29 cellular contexts compared by ENCODE assay signal in the genomic region with DNA sequence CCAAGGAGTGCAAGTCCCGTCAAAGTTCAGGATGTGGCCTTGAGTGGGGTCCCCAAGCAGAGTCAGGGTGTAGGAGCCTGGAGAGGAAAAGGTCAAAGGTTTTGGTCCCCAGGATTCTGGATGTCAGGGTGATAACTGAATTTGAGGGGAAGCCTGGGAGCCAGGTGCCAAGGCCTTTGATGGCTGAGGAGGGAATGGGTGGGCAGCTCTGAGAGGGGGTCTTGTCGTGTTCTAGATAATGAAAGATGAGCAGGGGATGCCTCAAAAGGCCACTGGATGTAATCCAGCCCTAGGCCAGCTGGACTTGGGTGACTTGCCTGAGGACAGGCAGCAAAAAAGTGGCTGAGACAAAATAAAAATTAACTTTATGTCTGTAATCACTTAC. TPM values are rescaled to one million over a fixed set of nuclear protein-coding genes. Genes with fewer than 3 reads are reported as not detected.
DNase-seq lines count a peak whose midpoint lies in the region; ATAC-seq and TF ChIP-seq lines count a peak whose summit lies in the region.
"Had no signal": no experiment of that assay in that cellular context is flagged by ENCODE, and none has a peak within 500 bp of the region (broad histone marks: within the 10 kb centered on the region; RNA-seq: fewer than 3 reads in every experiment).

No MANE protein-coding gene starts in this region.

- peaks cover 9% of the 10 kb centered on the region for H3K36me3 Mint-ChIP-seq in activated CD4-positive, alpha-beta T cell treated with anti-CD3 and anti-CD28 coated beads, Interleukin-2, amount 10 ng/mL, durations not matched to agents 7 days and 5 days (ENCODE audit: low read depth)
- peaks cover 11% of the 10 kb centered on the region for H3K36me3 Mint-ChIP-seq in activated CD8-positive, alpha-beta T cell treated with anti-CD3 and anti-CD28 coated beads, Interleukin-2, amount 10 ng/mL, durations not matched to agents 7 days and 5 days (ENCODE audit: low read depth)
- H3K36me3 Mint-ChIP-seq in naive thymus-derived CD4-positive, alpha-beta T cell, result peaks cover 0 to 9% (median 0%) of the 10 kb centered on the region in 5 donors

- H3K36me3 ChIP-seq in naive thymus-derived CD4-positive, alpha-beta T cell (ENCODE audit: control insufficient read depth in 2 of 3, insufficient read depth in 3 of 3, low read length in 3 of 3), result no peaks in the 10 kb centered on the region
- H3K36me3 ChIP-seq: ascending aorta, BE2C, heart left ventricle had no signal

- H3K4me3 Mint-ChIP-seq in activated CD4-positive, alpha-beta T cell treated with anti-CD3 and anti-CD28 coated beads, Interleukin-2, amount 10 ng/mL, durations not matched to agents 7 days and 5 days, result no peak overlapping the region
- H3K4me3 Mint-ChIP-seq in activated CD8-positive, alpha-beta T cell treated with anti-CD3 and anti-CD28 coated beads, Interleukin-2, amount 10 ng/mL, durations not matched to agents 7 days and 5 days, result no peak overlapping the region
- peak overlapping the region in 7 of 10 donors; percentile 1 to 76 (median 46) for H3K4me3 Mint-ChIP-seq in naive thymus-derived CD4-positive, alpha-beta T cell

- peak overlapping the region; percentile 82 for H3K27ac Mint-ChIP-seq in activated CD4-positive, alpha-beta T cell treated with anti-CD3 and anti-CD28 coated beads, Interleukin-2, amount 10 ng/mL, durations not matched to agents 7 days and 5 days
- peak overlapping the region; percentile 79 for H3K27ac Mint-ChIP-seq in activated CD8-positive, alpha-beta T cell treated with anti-CD3 and anti-CD28 coated beads, Interleukin-2, amount 10 ng/mL, durations not matched to agents 7 days and 5 days
- H3K27ac Mint-ChIP-seq in naive thymus-derived CD4-positive, alpha-beta T cell, result peak overlapping the region in 6 of 9 donors; percentile 85 to 95 (median 87)
- H3K27ac Mint-ChIP-seq: activated naive CD4-positive, alpha-beta T cell treated with anti-CD3 and anti-CD28 coated beads, Interleukin-2, amount 10 ng/mL, durations not matched to agents 7 days and 5 days had no signal

- intact Hi-C loops in naive thymus-derived CD4-positive, alpha-beta T cell (cut with micrococcal nuclease), result loop anchor here (5.0 to 10.0 kb wide), 4 partner anchors 329 to 1111 kb away; a partner anchor contains a TSS

- H3K27me3 ChIP-seq in naive thymus-derived CD4-positive, alpha-beta T cell (ENCODE audit: control insufficient read depth in 2 of 2, insufficient read depth in 2 of 2, low read length in 2 of 2), result no peaks in the 10 kb centered on the region
- H3K27me3 ChIP-seq: ascending aorta, BE2C had no signal

- peaks cover 3% of the 10 kb centered on the region for H3K9me3 Mint-ChIP-seq in activated CD4-positive, alpha-beta T cell treated with anti-CD3 and anti-CD28 coated beads, Interleukin-2, amount 10 ng/mL, durations not matched to agents 7 days and 5 days
- no peaks in the 10 kb centered on the region for H3K9me3 Mint-ChIP-seq in activated CD8-positive, alpha-beta T cell treated with anti-CD3 and anti-CD28 coated beads, Interleukin-2, amount 10 ng/mL, durations not matched to agents 7 days and 5 days (ENCODE audit: insufficient read depth)
- H3K9me3 Mint-ChIP-seq in naive thymus-derived CD4-positive, alpha-beta T cell, result no peaks in the 10 kb centered on the region

- POLR2A ChIA-PET in activated CD4-positive, alpha-beta T cell treated with anti-CD3 and anti-CD28 coated beads, Interleukin-2, amount 10 ng/mL, durations not matched to agents 7 days and 5 days (lab: Charles Lee), result no interaction called here
- POLR2A ChIA-PET in activated CD8-positive, alpha-beta T cell treated with anti-CD3 and anti-CD28 coated beads, Interleukin-2, amount 10 ng/mL, durations not matched to agents 7 days and 5 days (lab: Charles Lee), result interaction anchor here (0.9 to 9.4 kb wide), 5 partner anchors 9 to 153 kb away, joined by 3 to 118 read pairs (median 9); a partner anchor contains a TSS
- POLR2A ChIA-PET in naive thymus-derived CD4-positive, alpha-beta T cell (lab: Charles Lee), result interaction anchor here (1.7 to 7.6 kb wide), 5 partner anchors 14 to 41 kb away, joined by 7 to 140 read pairs (median 31); a partner anchor contains a TSS

- no peak for TF ChIP-seq CTCF in GM12865 (IDR thresholded peaks at IDR 0.05; ENCODE audit: insufficient read depth, low read depth, low read length, missing control alignments)

- H3K4me1 ChIP-seq in naive thymus-derived CD4-positive, alpha-beta T cell (ENCODE audit: control insufficient read depth in 2 of 2, insufficient read depth in 2 of 2, low read length in 2 of 2), result peaks cover 82 to 84% of the 10 kb centered on the region in 2 donors
- H3K4me1 ChIP-seq: A549, BE2C had no signal

- H3K27me3 Mint-ChIP-seq in activated CD4-positive, alpha-beta T cell treated with anti-CD3 and anti-CD28 coated beads, Interleukin-2, amount 10 ng/mL, durations not matched to agents 7 days and 5 days, result no peaks in the 10 kb centered on the region
- no peaks in the 10 kb centered on the region for H3K27me3 Mint-ChIP-seq in activated CD8-positive, alpha-beta T cell treated with anti-CD3 and anti-CD28 coated beads, Interleukin-2, amount 10 ng/mL, durations not matched to agents 7 days and 5 days (ENCODE audit: low read depth)
- H3K27me3 Mint-ChIP-seq in naive thymus-derived CD4-positive, alpha-beta T cell, result no peaks in the 10 kb centered on the region
- H3K27me3 Mint-ChIP-seq: activated naive CD4-positive, alpha-beta T cell treated with anti-CD3 and anti-CD28 coated beads, Interleukin-2, amount 10 ng/mL, durations not matched to agents 7 days and 5 days had no signal

- H3K4me1 Mint-ChIP-seq in activated CD4-positive, alpha-beta T cell treated with anti-CD3 and anti-CD28 coated beads, Interleukin-2, amount 10 ng/mL, durations not matched to agents 7 days and 5 days, result peaks cover 25% of the 10 kb centered on the region
- H3K4me1 Mint-ChIP-seq in activated CD8-positive, alpha-beta T cell treated with anti-CD3 and anti-CD28 coated beads, Interleukin-2, amount 10 ng/mL, durations not matched to agents 7 days and 5 days (ENCODE audit: low read depth), result peaks cover 25% of the 10 kb centered on the region
- peaks cover 54 to 63% (median 58%) of the 10 kb centered on the region in 7 donors for H3K4me1 Mint-ChIP-seq in naive thymus-derived CD4-positive, alpha-beta T cell

- H3K27ac ChIP-seq in naive thymus-derived CD4-positive, alpha-beta T cell (ENCODE audit: low read depth, low read length), result no peak overlapping the region
- H3K27ac ChIP-seq: A549, epithelial cell of prostate had no signal

- DNase-seq in activated CD4-positive, alpha-beta T cell treated with anti-CD3 and anti-CD28 coated beads, Interleukin-2, amount 10 ng/mL, durations not matched to agents 7 days and 5 days, result no peak
- no peak for DNase-seq in activated CD4-positive, alpha-beta T cell treated with anti-CD3 and anti-CD28 coated beads for 1 hour
- DNase-seq in GM12865 (ENCODE audit: low read depth) (no peak), NCI-H128 (lab: John Stamatoyannopoulos, UW; ENCODE audit: unreplicated experiment) (no peak), NCI-H82 treated with DMSO at 0.1 percent for 48 hours (lab: John Stamatoyannopoulos, UW; ENCODE audit: unreplicated experiment) (no peak), KG1 (lab: John Stamatoyannopoulos, UW) (no peak)
- DNase-seq in activated CD8-positive, alpha-beta T cell treated with anti-CD3 and anti-CD28 coated beads, Interleukin-2, amount 10 ng/mL, durations not matched to agents 7 days and 5 days, result peak; percentile 19
- DNase-seq in naive thymus-derived CD4-positive, alpha-beta T cell, result no peak
- DNase-seq: activated CD4-positive, alpha-beta T cell treated with anti-CD3 and anti-CD28 coated beads for 4 hours; activated naive CD4-positive, alpha-beta T cell treated with anti-CD3 and anti-CD28 coated beads, Interleukin-2, amount 10 ng/mL, durations not matched to agents 7 days and 5 days; activated T-cell treated with anti-CD3 and anti-CD28 coated beads, Interleukin-2, amount 50 U/mL, for 1 hour; BE2C; DMS79 treated with DMSO at 0.1 percent for 48 hours; heart left ventricle; left cardiac atrium; mesenchymal stem cell; NCI-H1436 treated with DMSO at 0.1 percent for 48 hours; NCI-H2107; NCI-H446; occipital lobe; SHP77; stimulated activated CD4-positive, alpha-beta T cell treated with anti-CD3 and anti-CD28 coated beads, Interleukin-1b, Interleukin-23, amount 100 ng/mL, for 48 hours had no signal

- peak overlapping the region; percentile 0; the same call in 1 of the 2 replicates for H3K4me3 ChIP-seq in GM12865 (ENCODE audit: low read depth, low read length)
- no peak overlapping the region for H3K4me3 ChIP-seq in naive thymus-derived CD4-positive, alpha-beta T cell (ENCODE audit: low read length)
- H3K4me3 ChIP-seq: A549, ascending aorta, heart left ventricle, skin epidermis had no signal

- CTCF ChIA-PET in activated CD4-positive, alpha-beta T cell treated with anti-CD3 and anti-CD28 coated beads, Interleukin-2, amount 10 ng/mL, durations not matched to agents 7 days and 5 days (lab: Charles Lee), result interaction anchor here (0.7 to 11.9 kb wide), 5 partner anchors 12 to 148 kb away, joined by 3 to 141 read pairs (median 13); no protein-coding TSS in a partner anchor
- CTCF ChIA-PET in activated CD8-positive, alpha-beta T cell treated with anti-CD3 and anti-CD28 coated beads, Interleukin-2, amount 10 ng/mL, durations not matched to agents 7 days and 5 days (lab: Charles Lee), result interaction anchor here (1.3 to 7.4 kb wide), 6 partner anchors 13 to 132 kb away, joined by 3 to 110 read pairs (median 27); a partner anchor contains a TSS
- CTCF ChIA-PET in naive thymus-derived CD4-positive, alpha-beta T cell (lab: Charles Lee), result interaction anchor here (1.7 to 2.2 kb wide), 3 partner anchors 14 to 132 kb away, joined by 9 to 14 read pairs (median 11); a partner anchor contains a TSS

- H3K9me3 ChIP-seq in naive thymus-derived CD4-positive, alpha-beta T cell (ENCODE audit: control insufficient read depth in 2 of 3, low read length in 3 of 3), result no peaks in the 10 kb centered on the region
- H3K9me3 ChIP-seq: A549, ascending aorta, BE2C, heart left ventricle had no signal

- ATAC-seq in activated CD8-positive, alpha-beta T cell treated with anti-CD3 and anti-CD28 coated beads, Interleukin-2, amount 10 ng/mL, durations not matched to agents 7 days and 5 days, result no peak
- no peak for ATAC-seq in naive thymus-derived CD4-positive, alpha-beta T cell

RNA-seq across cellular contexts. Expression of a gene that starts 27.5 kb away (rescaled TPM):
- total RNA-seq in activated CD4-positive, alpha-beta T cell treated with anti-CD3 and anti-CD28 coated beads, Interleukin-2, amount 10 ng/mL, durations not matched to agents 7 days and 5 days, result 1 to 10 TPM; 3.5 to 3.9 TPM
- total RNA-seq in activated CD8-positive, alpha-beta T cell treated with anti-CD3 and anti-CD28 coated beads, Interleukin-2, amount 10 ng/mL, durations not matched to agents 7 days and 5 days, result 1 to 10 TPM; 1.4 to 2.2 TPM
- total RNA-seq in naive thymus-derived CD4-positive, alpha-beta T cell, result 1 to 10 TPM in 3 of 5 experiments, under 1 TPM in 2; 0.62 to 4.6 (median 1.2) TPM
- not detected for polyA plus RNA-seq in naive thymus-derived CD4-positive, alpha-beta T cell
- total RNA-seq: fibroblast of villous mesenchyme, HT-29 had no signal

RNA-seq across cellular contexts. Expression of a gene that starts 41.1 kb away (rescaled TPM):
- total RNA-seq in activated CD4-positive, alpha-beta T cell treated with anti-CD3 and anti-CD28 coated beads, Interleukin-2, amount 10 ng/mL, durations not matched to agents 7 days and 5 days, result 10 to 100 TPM; 67.0 to 73.3 TPM
- 10 to 100 TPM; 49.0 to 49.3 TPM for total RNA-seq in activated CD8-positive, alpha-beta T cell treated with anti-CD3 and anti-CD28 coated beads, Interleukin-2, amount 10 ng/mL, durations not matched to agents 7 days and 5 days
- total RNA-seq in naive thymus-derived CD4-positive, alpha-beta T cell, result 100 to 1,000 TPM in 3 of 5 experiments, 10 to 100 TPM in 2; 74.1 to 115 (median 108) TPM
- polyA plus RNA-seq in naive thymus-derived CD4-positive, alpha-beta T cell, result 100 to 1,000 TPM; 105 to 114 TPM
- total RNA-seq: ascending aorta, H4, HT-29 had no signal
- polyA plus RNA-seq: A549 had no signal

Comparison
In these comparisons a context has a peak if more than half of its experiments do, and no peak if none do; other contexts are left out.
1. H3K4me3 Mint-ChIP-seq: peak in naive thymus-derived CD4-positive, alpha-beta T cell (7 of 10); none in activated CD4-positive, alpha-beta T cell treated with anti-CD3 and anti-CD28 coated beads, Interleukin-2, amount 10 ng/mL, durations not matched to agents 7 days and 5 days (single experiment) and activated CD8-positive, alpha-beta T cell treated with anti-CD3 and anti-CD28 coated beads, Interleukin-2, amount 10 ng/mL, durations not matched to agents 7 days and 5 days (single experiment).
2. Peak in every context shown above with its lines, with median percentiles within 50 percentile points of each other: H3K27ac Mint-ChIP-seq.